ENCODE assay signal across 8 cellular contexts in genomic region chr6:151763303-151763702, GRCh38. TPM values are rescaled to one million over a fixed set of nuclear protein-coding genes. Genes with fewer than 3 reads are reported as not detected.
DNase-seq lines count a peak whose midpoint lies in the region; ATAC-seq and TF ChIP-seq lines count a peak whose summit lies in the region.

No MANE protein-coding gene starts in this region.

- H3K27ac ChIP-seq in suprapubic skin: peak overlapping the region; percentile 64

- peak overlapping the region; percentile 81 for H3K4me3 Mint-ChIP-seq in HFFc6

- H3K27ac Mint-ChIP-seq in HFFc6: peak overlapping the region; percentile 57; the same call in 1 of the 2 replicates

- peaks cover 27% of the 10 kb centered on the region for H3K4me1 Mint-ChIP-seq in HFFc6 (ENCODE audit: low read depth)

- ATAC-seq in HG03108 (IDR thresholded peaks at IDR 0.05; ENCODE audit: unreplicated experiment): no peak

- in situ Hi-C loops in astrocyte of the cerebellum (cut with HindIII; ENCODE audit: low sequenced_read_pairs): loop anchor here (25.0 kb wide), 1 partner anchor 374 kb away; no protein-coding TSS in a partner anchor

- WGBS in suprapubic skin: 44% methylated on average over 9 of the region's 9 CpGs

- peak; percentile 45 for DNase-seq in HFFc6
- DNase-seq in astrocyte of the cerebellum (ENCODE audit: low read depth): peak; percentile 38
- DNase-seq in hepatic stellate cell (ENCODE audit: low spot score): peak; percentile 46
- no peak for DNase-seq in suprapubic skin (ENCODE audit: low spot score in 2 of 2)
- DNase-seq in midbrain (lab: John Stamatoyannopoulos, UW): no peak
- DNase-seq in NCI-H748 (lab: John Stamatoyannopoulos, UW; ENCODE audit: unreplicated experiment): no peak
- DNase-seq in posterior vena cava (ENCODE audit: low spot score): no peak

- H3K4me1 ChIP-seq in suprapubic skin: peaks cover 16% of the 10 kb centered on the region

- no peaks in the 10 kb centered on the region for H3K9me3 ChIP-seq in suprapubic skin

- intact Hi-C loops in posterior vena cava (cut with DNase I): no loop called here

- H3K36me3 Mint-ChIP-seq in HFFc6 (ENCODE audit: low read depth): no peaks in the 10 kb centered on the region

- no peaks in the 10 kb centered on the region for H3K27me3 ChIP-seq in suprapubic skin

- TF ChIP-seq EP300 in suprapubic skin (IDR thresholded peaks at IDR 0.05): no peak

- peak; percentile 73 for TF ChIP-seq CTCF in HFFc6 (IDR thresholded peaks at IDR 0.05)
- peak; percentile 39 for TF ChIP-seq CTCF in astrocyte of the cerebellum (IDR thresholded peaks at IDR 0.05; ENCODE audit: low read depth, low read length, missing control alignments)
- peak; percentile 32 to 44 for TF ChIP-seq CTCF in suprapubic skin (IDR thresholded peaks at IDR 0.05)

- H3K36me3 ChIP-seq in suprapubic skin: no peaks in the 10 kb centered on the region

- no peak for TF ChIP-seq POLR2A in suprapubic skin (IDR thresholded peaks at IDR 0.05)

- no peaks in the 10 kb centered on the region for H3K9me3 Mint-ChIP-seq in HFFc6

- H3K4me3 ChIP-seq in astrocyte of the cerebellum (ENCODE audit: low read depth, low read length): no peak overlapping the region
- peak overlapping the region; percentile 34 for H3K4me3 ChIP-seq in suprapubic skin

- H3K27me3 Mint-ChIP-seq in HFFc6 (ENCODE audit: insufficient read depth): peaks cover 2% of the 10 kb centered on the region

RNA-seq across cellular contexts. Expression of gene ESR1, which starts 44.2 kb away (rescaled TPM):
- under 1 TPM; 0.07 to 0.63 (median 0.40) TPM for total RNA-seq in HFFc6 (2021; fragmentation: NEBNext Ultra II Directional; extraction: Animal tissue kit (Norgen Biotek cat#: 25700))
- total RNA-seq in suprapubic skin (1 to 10 TPM; 1.3 to 2.6 (median 2.2) TPM), posterior vena cava (10 to 100 TPM in 1 of 2 donors, 1 to 10 TPM in 1; 9.4 to 11.6 TPM)

Comparison
In these comparisons a context has a peak if more than half of its experiments do, and no peak if none do; other contexts are left out.
1. DNase-seq: peak in HFFc6 (single experiment), astrocyte of the cerebellum (single experiment) and hepatic stellate cell (single experiment); none in suprapubic skin (0 of 2), midbrain (single experiment), NCI-H748 (single experiment) and posterior vena cava (single experiment).
2. Peak in every context shown above with its lines, with median percentiles within 50 percentile points of each other: CTCF ChIP-seq.